ENCODE assay signal across 12 cellular contexts in the genomic region with DNA sequence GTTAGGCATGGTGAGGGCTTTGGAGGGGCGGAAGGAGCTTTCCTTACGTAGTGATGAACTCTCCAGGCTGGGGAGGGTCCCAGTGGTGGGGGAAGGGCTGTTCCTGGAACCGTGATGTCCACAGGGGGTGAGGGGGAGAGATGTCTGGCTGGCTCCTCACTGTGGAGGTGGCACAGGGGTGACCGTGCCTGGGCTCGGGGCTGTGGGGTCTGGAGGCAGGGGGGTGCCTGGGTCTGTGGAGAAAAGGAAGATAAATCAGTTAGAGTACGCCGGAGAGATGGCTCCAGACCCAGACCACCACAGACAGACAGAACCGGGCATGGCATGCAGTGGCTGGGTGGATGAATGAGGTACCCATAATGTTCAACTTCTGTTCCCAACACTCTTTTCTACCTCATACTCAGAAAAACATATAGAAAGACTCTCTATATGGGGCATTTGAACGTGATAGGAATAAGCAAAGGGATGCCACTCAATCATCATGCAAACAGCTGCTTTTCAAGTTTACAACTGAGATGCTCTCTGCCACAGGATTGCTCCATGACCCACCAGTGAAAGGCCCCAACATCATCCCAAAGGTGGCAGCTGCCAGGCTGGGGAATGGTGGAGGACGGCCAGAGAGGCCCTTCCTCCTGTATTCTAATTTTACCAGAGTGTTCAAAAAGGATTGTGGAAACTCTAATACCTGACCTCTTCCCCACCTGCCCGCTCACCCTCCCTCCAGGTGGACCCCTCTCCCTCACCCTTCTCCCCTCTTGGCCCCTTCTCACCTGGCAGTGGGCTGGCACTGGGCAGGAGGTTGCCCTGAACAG. TPM values are rescaled to one million over a fixed set of nuclear protein-coding genes. Genes with fewer than 3 reads are reported as not detected.
DNase-seq lines count a peak whose midpoint lies in the region; ATAC-seq and TF ChIP-seq lines count a peak whose summit lies in the region.
"Had no signal": no experiment of that assay in that cellular context is flagged by ENCODE, and none has a peak within 500 bp of the region (broad histone marks: within the 10 kb centered on the region; RNA-seq: fewer than 3 reads in every experiment).

No MANE protein-coding gene starts in this region.

- TF ChIP-seq EP300 in Ishikawa (IDR thresholded peaks at IDR 0.05; ENCODE audit: borderline replicate concordance): no peak

- intact Hi-C loops in dendritic cell treated with granulocyte-macrophage colony-stimulating factor and Interleukin-4, amounts not matched to agents 40 ng/mL and 50 ng/mL, for 4 days (cut with micrococcal nuclease): no loop called here
- intact Hi-C loops in psoas muscle (cut with DNase I): no loop called here

- no peaks in the 10 kb centered on the region for H3K9me3 Mint-ChIP-seq in dendritic cell treated with granulocyte-macrophage colony-stimulating factor and Interleukin-4, amounts not matched to agents 40 ng/mL and 50 ng/mL, for 4 days

- H3K27me3 ChIP-seq in psoas muscle (ENCODE audit: insufficient read depth in 3 of 3, low read length in 2 of 3): no peaks in the 10 kb centered on the region

- no peak for ATAC-seq in psoas muscle
- no peak for ATAC-seq in GM21390 (IDR thresholded peaks at IDR 0.05; ENCODE audit: unreplicated experiment)
- ATAC-seq in HG02642 (IDR thresholded peaks at IDR 0.05; ENCODE audit: poor library complexity, unreplicated experiment): no peak

- peaks cover 23% of the 10 kb centered on the region for H3K4me1 ChIP-seq in psoas muscle

- H3K27me3 Mint-ChIP-seq in dendritic cell treated with granulocyte-macrophage colony-stimulating factor and Interleukin-4, amounts not matched to agents 40 ng/mL and 50 ng/mL, for 4 days: no peaks in the 10 kb centered on the region

- peaks cover 37% of the 10 kb centered on the region for H3K4me1 Mint-ChIP-seq in dendritic cell treated with granulocyte-macrophage colony-stimulating factor and Interleukin-4, amounts not matched to agents 40 ng/mL and 50 ng/mL, for 4 days (ENCODE audit: low read depth)

- TF ChIP-seq CTCF in psoas muscle (IDR thresholded peaks at IDR 0.05): no peak

- H3K36me3 Mint-ChIP-seq in dendritic cell treated with granulocyte-macrophage colony-stimulating factor and Interleukin-4, amounts not matched to agents 40 ng/mL and 50 ng/mL, for 4 days (ENCODE audit: low read depth): peaks cover 100% of the 10 kb centered on the region

- peak overlapping the region; percentile 9 for H3K27ac ChIP-seq in psoas muscle

- no peak overlapping the region for H3K4me3 Mint-ChIP-seq in dendritic cell treated with granulocyte-macrophage colony-stimulating factor and Interleukin-4, amounts not matched to agents 40 ng/mL and 50 ng/mL, for 4 days

- peak overlapping the region; percentile 23 for H3K27ac Mint-ChIP-seq in dendritic cell treated with granulocyte-macrophage colony-stimulating factor and Interleukin-4, amounts not matched to agents 40 ng/mL and 50 ng/mL, for 4 days

- H3K9me3 ChIP-seq in psoas muscle: no peaks in the 10 kb centered on the region

- 58 to 72% (median 63%) methylated on average over 11 of the region's 11 CpGs for WGBS in psoas muscle, 3 donors

- H3K36me3 ChIP-seq in psoas muscle (ENCODE audit: insufficient read depth in 1 of 2, low read depth in 1 of 2): peaks cover 21 to 92% of the 10 kb centered on the region in 2 donors

- TF ChIP-seq RAD21 in Ishikawa (IDR thresholded peaks at IDR 0.05; ENCODE audit: low read depth): no peak

- DNase-seq in EL (peak; percentile 28), psoas muscle (no peak), COLO829 (ENCODE audit: low spot score) (no peak), NOMO-1 (lab: John Stamatoyannopoulos, UW; ENCODE audit: unreplicated experiment in 2 of 2) (no peak)
- DNase-seq: activated effector memory CD4-positive, alpha-beta T cell treated with Interleukin-2 at 50 U/mL for 16 hours; dermis blood vessel endothelial cell; GOT3; Karpas-422 had no signal

- no peak overlapping the region for H3K4me3 ChIP-seq in psoas muscle

TF ChIP-seq in Ishikawa, 13 proteins besides CTCF, POLR2A, EP300 and RAD21:
- no peak for TF ChIP-seq YY1 (IDR thresholded peaks at IDR 0.05; ENCODE audit: low read depth)
- TF ChIP-seq TAF1 (IDR thresholded peaks at IDR 0.05; ENCODE audit: low read depth): 0 out of 2 replicates have a peak, but pooled peaks have one; percentile 23

RNA-seq across cellular contexts. Expression of a gene that starts 5.6 kb away (rescaled TPM):
- 100 to 1,000 TPM; 216 to 395 (median 291) TPM for total RNA-seq in psoas muscle
- polyA plus RNA-seq in psoas muscle: 100 to 1,000 TPM; 384 to 711 (median 489) TPM

RNA-seq across cellular contexts. Expression of a gene that starts 11.4 kb away (rescaled TPM):
- 1,000 to 10,000 TPM in 1 of 4 donors, 100 to 1,000 TPM in 3; 113 to 2,222 (median 606) TPM for total RNA-seq in psoas muscle
- 100 to 1,000 TPM; 151 to 786 (median 413) TPM for polyA plus RNA-seq in psoas muscle

RNA-seq across cellular contexts. Expression of a gene that starts 25.5 kb away (rescaled TPM):
- total RNA-seq in psoas muscle: 10 to 100 TPM; 49.8 to 78.7 (median 69.7) TPM
- polyA plus RNA-seq in psoas muscle: 10 to 100 TPM; 16.5 to 46.1 (median 26.5) TPM

RNA-seq across cellular contexts. Expression of a gene that starts 35.7 kb away (rescaled TPM):
- total RNA-seq in psoas muscle: 10 to 100 TPM; 36.7 to 57.4 (median 44.4) TPM
- polyA plus RNA-seq in psoas muscle: 10 to 100 TPM; 20.2 to 40.6 (median 21.0) TPM

RNA-seq across cellular contexts. Expression of a gene that starts 45.7 kb away (rescaled TPM):
- 10 to 100 TPM in 1 of 4 donors, 1 to 10 TPM in 3; 5.0 to 10.3 (median 6.6) TPM for total RNA-seq in psoas muscle
- polyA plus RNA-seq in psoas muscle: 1 to 10 TPM; 3.5 to 7.8 (median 4.5) TPM
